Comparison of ENCODE assay signal across 1 cellular context in the genomic region with DNA sequence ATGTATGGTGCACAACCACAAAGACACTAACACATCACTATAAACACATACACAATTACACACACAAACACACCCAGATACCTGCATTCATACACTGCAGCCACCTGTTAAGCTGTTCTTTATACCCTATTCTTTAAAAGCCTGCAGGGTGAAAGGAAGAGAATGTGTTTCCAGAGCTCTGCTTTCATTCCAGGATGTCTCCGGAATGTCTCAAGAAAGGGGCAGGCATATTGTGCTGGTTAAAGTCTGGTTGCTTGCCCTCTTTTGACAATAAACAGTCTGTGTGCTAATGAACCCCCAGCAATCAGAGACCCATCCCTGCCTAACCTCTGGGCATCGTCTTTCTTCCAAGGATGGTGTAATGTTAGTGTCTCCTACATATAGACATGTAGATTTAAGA.
TF ChIP-seq lines count a peak whose summit lies in the region.

No MANE protein-coding gene starts in this region.

TF ChIP-seq in WTC11, 78 proteins besides CTCF, POLR2A, EP300 and RAD21 (continued from another document):
- TF ChIP-seq, protein P1, sequence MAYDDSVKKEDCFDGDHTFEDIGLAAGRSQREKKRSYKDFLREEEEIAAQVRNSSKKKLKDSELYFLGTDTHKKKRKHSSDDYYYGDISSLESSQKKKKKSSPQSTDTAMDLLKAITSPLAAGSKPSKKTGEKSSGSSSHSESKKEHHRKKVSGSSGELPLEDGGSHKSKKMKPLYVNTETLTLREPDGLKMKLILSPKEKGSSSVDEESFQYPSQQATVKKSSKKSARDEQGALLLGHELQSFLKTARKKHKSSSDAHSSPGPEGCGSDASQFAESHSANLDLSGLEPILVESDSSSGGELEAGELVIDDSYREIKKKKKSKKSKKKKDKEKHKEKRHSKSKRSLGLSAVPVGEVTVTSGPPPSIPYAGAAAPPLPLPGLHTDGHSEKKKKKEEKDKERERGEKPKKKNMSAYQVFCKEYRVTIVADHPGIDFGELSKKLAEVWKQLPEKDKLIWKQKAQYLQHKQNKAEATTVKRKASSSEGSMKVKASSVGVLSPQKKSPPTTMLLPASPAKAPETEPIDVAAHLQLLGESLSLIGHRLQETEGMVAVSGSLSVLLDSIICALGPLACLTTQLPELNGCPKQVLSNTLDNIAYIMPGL (CRISPR knock-in tag; IDR thresholded peaks at IDR 0.05), result no peak
- TF ChIP-seq ZNF317 (CRISPR knock-in tag; IDR thresholded peaks at IDR 0.05; ENCODE audit: borderline replicate concordance, low read depth) (no peak), IRF2 (CRISPR knock-in tag; IDR thresholded peaks at IDR 0.05; ENCODE audit: borderline replicate concordance, low read depth) (no peak), SOX15 (CRISPR knock-in tag; IDR thresholded peaks at IDR 0.05) (no peak), ZBTB21 (CRISPR knock-in tag; IDR thresholded peaks at IDR 0.05; ENCODE audit: borderline replicate concordance) (no peak)
- TF ChIP-seq, protein P2, sequence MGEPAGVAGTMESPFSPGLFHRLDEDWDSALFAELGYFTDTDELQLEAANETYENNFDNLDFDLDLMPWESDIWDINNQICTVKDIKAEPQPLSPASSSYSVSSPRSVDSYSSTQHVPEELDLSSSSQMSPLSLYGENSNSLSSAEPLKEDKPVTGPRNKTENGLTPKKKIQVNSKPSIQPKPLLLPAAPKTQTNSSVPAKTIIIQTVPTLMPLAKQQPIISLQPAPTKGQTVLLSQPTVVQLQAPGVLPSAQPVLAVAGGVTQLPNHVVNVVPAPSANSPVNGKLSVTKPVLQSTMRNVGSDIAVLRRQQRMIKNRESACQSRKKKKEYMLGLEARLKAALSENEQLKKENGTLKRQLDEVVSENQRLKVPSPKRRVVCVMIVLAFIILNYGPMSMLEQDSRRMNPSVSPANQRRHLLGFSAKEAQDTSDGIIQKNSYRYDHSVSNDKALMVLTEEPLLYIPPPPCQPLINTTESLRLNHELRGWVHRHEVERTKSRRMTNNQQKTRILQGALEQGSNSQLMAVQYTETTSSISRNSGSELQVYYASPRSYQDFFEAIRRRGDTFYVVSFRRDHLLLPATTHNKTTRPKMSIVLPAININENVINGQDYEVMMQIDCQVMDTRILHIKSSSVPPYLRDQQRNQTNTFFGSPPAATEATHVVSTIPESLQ (CRISPR knock-in tag; IDR thresholded peaks at IDR 0.05), result no peak
- TF ChIP-seq, protein P3, sequence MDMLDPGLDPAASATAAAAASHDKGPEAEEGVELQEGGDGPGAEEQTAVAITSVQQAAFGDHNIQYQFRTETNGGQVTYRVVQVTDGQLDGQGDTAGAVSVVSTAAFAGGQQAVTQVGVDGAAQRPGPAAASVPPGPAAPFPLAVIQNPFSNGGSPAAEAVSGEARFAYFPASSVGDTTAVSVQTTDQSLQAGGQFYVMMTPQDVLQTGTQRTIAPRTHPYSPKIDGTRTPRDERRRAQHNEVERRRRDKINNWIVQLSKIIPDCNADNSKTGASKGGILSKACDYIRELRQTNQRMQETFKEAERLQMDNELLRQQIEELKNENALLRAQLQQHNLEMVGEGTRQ (CRISPR knock-in tag; IDR thresholded peaks at IDR 0.05), result no peak
- TF ChIP-seq, protein P4, sequence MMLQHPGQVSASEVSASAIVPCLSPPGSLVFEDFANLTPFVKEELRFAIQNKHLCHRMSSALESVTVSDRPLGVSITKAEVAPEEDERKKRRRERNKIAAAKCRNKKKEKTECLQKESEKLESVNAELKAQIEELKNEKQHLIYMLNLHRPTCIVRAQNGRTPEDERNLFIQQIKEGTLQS (CRISPR knock-in tag; conservative IDR thresholded peaks at IDR 0.05), result no peak
